ENCODE assay signal across 24 cellular contexts in the genomic region with DNA sequence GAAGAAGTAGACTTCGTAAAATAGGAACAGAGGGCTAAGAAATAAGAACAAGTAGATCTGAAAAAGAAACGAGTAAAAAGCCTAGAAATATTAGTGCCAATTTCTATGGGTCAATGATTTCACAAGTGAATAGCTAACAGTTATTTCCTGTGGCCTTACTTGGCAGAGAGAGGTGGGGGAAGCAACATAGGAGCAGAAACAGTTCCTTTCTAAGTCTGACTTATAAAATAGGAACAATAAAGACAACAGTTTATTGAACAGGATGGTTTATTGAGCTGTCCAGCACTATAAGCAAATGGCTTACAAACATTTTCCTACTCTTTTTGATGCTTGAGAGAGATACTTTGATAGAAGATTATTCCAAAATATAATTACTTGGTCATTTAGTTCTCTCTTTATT. TPM values are rescaled to one million over a fixed set of nuclear protein-coding genes. Genes with fewer than 3 reads are reported as not detected.
DNase-seq lines count a peak whose midpoint lies in the region; ATAC-seq and TF ChIP-seq lines count a peak whose summit lies in the region.
"Had no signal": no experiment of that assay in that cellular context is flagged by ENCODE, and none has a peak within 500 bp of the region (broad histone marks: within the 10 kb centered on the region; RNA-seq: fewer than 3 reads in every experiment).

No MANE protein-coding gene starts in this region.

- POLR2A ChIA-PET in CD8-positive, alpha-beta T cell (lab: Charles Lee) = interaction anchor here (0.6 to 1.0 kb wide), 2 partner anchors 13 to 18 kb away, joined by 3 read pairs; no protein-coding TSS in a partner anchor

- no peaks in the 10 kb centered on the region for H3K9me3 ChIP-seq in CD8-positive, alpha-beta T cell (ENCODE audit: low read length)
- H3K9me3 ChIP-seq: lower lobe of right lung, tibial nerve had no signal

- no peaks in the 10 kb centered on the region for H3K4me1 ChIP-seq in CD8-positive, alpha-beta T cell (ENCODE audit: insufficient read depth, low read length)
- H3K4me1 ChIP-seq: lower lobe of right lung had no signal

- no peak for TF ChIP-seq CTCF in CD8-positive, alpha-beta T cell (IDR thresholded peaks at IDR 0.05)

- H3K27ac ChIP-seq in CD8-positive, alpha-beta T cell (ENCODE audit: low read depth, low read length) = no peak overlapping the region
- H3K27ac ChIP-seq: lower lobe of right lung, tibial nerve had no signal

- no peaks in the 10 kb centered on the region for H3K4me1 Mint-ChIP-seq in activated T-cell treated with anti-CD3 and anti-CD28 coated beads, Interleukin-2, amount 50 U/mL, for 72 hours (ENCODE audit: low read depth)
- H3K4me1 Mint-ChIP-seq in CD8-positive, alpha-beta T cell (ENCODE audit: low read depth) = no peaks in the 10 kb centered on the region
- H3K4me1 Mint-ChIP-seq: CD4-positive, CD25-positive, alpha-beta regulatory T cell; naive B cell; stimulated activated memory B cell treated with anti-CD40 and anti-IgM and Interleukin-4, amounts not matched to agents 10 μg/mL and 1 μg/mL and 100 μg/mL, for 72 hours; T-cell had no signal

- H3K27ac Mint-ChIP-seq in activated T-cell treated with anti-CD3 and anti-CD28 coated beads, Interleukin-2, amount 50 U/mL, for 72 hours = peak overlapping the region; percentile 80
- H3K27ac Mint-ChIP-seq in CD8-positive, alpha-beta T cell = no peak overlapping the region
- H3K27ac Mint-ChIP-seq: activated T-helper 2 cell treated with anti-CD3 and anti-CD28 coated beads, Interferon-gamma antibody, Interleukin-2, Interleukin-4, amounts not matched to agents 10 μg/mL and 5 μg/mL and 100 μg/mL, durations not matched to agents 14 hours and 24 hours and 36 hours; CD4-positive, CD25-positive, alpha-beta regulatory T cell; H9; naive B cell; stimulated activated memory B cell treated with anti-CD40 and anti-IgM and Interleukin-4, amounts not matched to agents 10 μg/mL and 1 μg/mL and 100 μg/mL, for 72 hours; T-cell had no signal

- H3K4me3 ChIP-seq in CD8-positive, alpha-beta T cell (ENCODE audit: low read depth, low read length) = no peak overlapping the region
- H3K4me3 ChIP-seq: lower lobe of right lung, tibial nerve had no signal

- no peaks in the 10 kb centered on the region for H3K9me3 Mint-ChIP-seq in activated T-cell treated with anti-CD3 and anti-CD28 coated beads, Interleukin-2, amount 50 U/mL, for 72 hours
- H3K9me3 Mint-ChIP-seq in CD8-positive, alpha-beta T cell = no peaks in the 10 kb centered on the region
- H3K9me3 Mint-ChIP-seq: activated T-helper 2 cell treated with anti-CD3 and anti-CD28 coated beads, Interferon-gamma antibody, Interleukin-2, Interleukin-4, amounts not matched to agents 10 μg/mL and 5 μg/mL and 100 μg/mL, durations not matched to agents 14 hours and 24 hours and 36 hours; H9; naive B cell; stimulated activated memory B cell treated with anti-CD40 and anti-IgM and Interleukin-4, amounts not matched to agents 10 μg/mL and 1 μg/mL and 100 μg/mL, for 72 hours; T-cell had no signal

- H3K4me3 Mint-ChIP-seq in activated T-cell treated with anti-CD3 and anti-CD28 coated beads, Interleukin-2, amount 50 U/mL, for 72 hours = no peak overlapping the region
- H3K4me3 Mint-ChIP-seq in CD8-positive, alpha-beta T cell = no peak overlapping the region
- H3K4me3 Mint-ChIP-seq: CD4-positive, CD25-positive, alpha-beta regulatory T cell; H9; naive B cell; stimulated activated memory B cell treated with anti-CD40 and anti-IgM and Interleukin-4, amounts not matched to agents 10 μg/mL and 1 μg/mL and 100 μg/mL, for 72 hours; T-cell had no signal

- intact Hi-C loops in CD8-positive, alpha-beta T cell (cut with DNase I, micrococcal nuclease) = no loop called here

- no peaks in the 10 kb centered on the region for H3K36me3 Mint-ChIP-seq in activated T-cell treated with anti-CD3 and anti-CD28 coated beads, Interleukin-2, amount 50 U/mL, for 72 hours (ENCODE audit: insufficient read depth in 2 of 2)
- H3K36me3 Mint-ChIP-seq in CD8-positive, alpha-beta T cell = no peaks in the 10 kb centered on the region
- H3K36me3 Mint-ChIP-seq: CD4-positive, CD25-positive, alpha-beta regulatory T cell; naive B cell; stimulated activated memory B cell treated with anti-CD40 and anti-IgM and Interleukin-4, amounts not matched to agents 10 μg/mL and 1 μg/mL and 100 μg/mL, for 72 hours; T-cell had no signal

- ATAC-seq in activated T-cell treated with anti-CD3 and anti-CD28 coated beads, Interleukin-2, amount 50 U/mL, for 72 hours (replicated peaks in 1 of 2) = no peak
- no peak for ATAC-seq in CD8-positive, alpha-beta T cell
- ATAC-seq: lower lobe of right lung; stimulated activated memory B cell treated with anti-CD40 and anti-IgM and Interleukin-4, amounts not matched to agents 10 μg/mL and 1 μg/mL and 100 μg/mL, for 72 hours; T-cell had no signal

- no peak for DNase-seq in activated T-cell treated with anti-CD3 and anti-CD28 coated beads, Interleukin-2, amount 50 U/mL, for 72 hours
- DNase-seq in activated T-cell treated with anti-CD3 and anti-CD28 coated beads for 4 hours = no peak
- DNase-seq in NOMO-1 (lab: John Stamatoyannopoulos, UW; ENCODE audit: unreplicated experiment in 2 of 2) = peak; percentile 45 to 54
- DNase-seq in fibroblast of gingiva (ENCODE audit: low read depth) = peak; percentile 32
- DNase-seq in CD8-positive, alpha-beta T cell = no peak
- no peak for DNase-seq in HPDE6-E6E7 (ENCODE audit: extremely low spot score)
- no peak for DNase-seq in stimulated activated CD8-positive, alpha-beta memory T cell treated with anti-CD3 and anti-CD28 coated beads, Interleukin-4, amount 100 ng/mL, for 48 hours
- no peak for DNase-seq in NCI-H446 treated with DMSO at 0.1 percent for 48 hours (lab: John Stamatoyannopoulos, UW)
- DNase-seq: activated CD8-positive, alpha-beta memory T cell treated with anti-CD3 and anti-CD28 coated beads for 24 hours; CD4-positive, CD25-positive, alpha-beta regulatory T cell; EL; foreskin melanocyte; H9; lower lobe of right lung; MM.1S; naive B cell; NCI-H187 treated with DMSO at 0.1 percent for 48 hours; NCI-H748 treated with DMSO at 0.1 percent for 48 hours; posterior cingulate gyrus; RPMI8226; T-cell had no signal

- H3K27me3 Mint-ChIP-seq in activated T-cell treated with anti-CD3 and anti-CD28 coated beads, Interleukin-2, amount 50 U/mL, for 72 hours (ENCODE audit: low read depth) = no peaks in the 10 kb centered on the region
- H3K27me3 Mint-ChIP-seq in CD8-positive, alpha-beta T cell (ENCODE audit: low read depth) = peaks cover 2% of the 10 kb centered on the region
- H3K27me3 Mint-ChIP-seq: CD4-positive, CD25-positive, alpha-beta regulatory T cell; naive B cell; stimulated activated memory B cell treated with anti-CD40 and anti-IgM and Interleukin-4, amounts not matched to agents 10 μg/mL and 1 μg/mL and 100 μg/mL, for 72 hours; T-cell had no signal

- CTCF ChIA-PET in CD8-positive, alpha-beta T cell (lab: Charles Lee) = no interaction called here

- H3K27me3 ChIP-seq in CD8-positive, alpha-beta T cell (ENCODE audit: insufficient read depth, low read length) = no peaks in the 10 kb centered on the region
- H3K27me3 ChIP-seq: tibial nerve had no signal

- no peaks in the 10 kb centered on the region for H3K36me3 ChIP-seq in CD8-positive, alpha-beta T cell (ENCODE audit: insufficient read depth, low read length)
- H3K36me3 ChIP-seq: lower lobe of right lung, tibial nerve had no signal

RNA-seq across cellular contexts. Expression of a gene that starts 37.9 kb away (rescaled TPM):
- not detected for total RNA-seq in activated T-cell treated with anti-CD3 and anti-CD28 coated beads, Interleukin-2, amount 50 U/mL, for 72 hours
- total RNA-seq in CD8-positive, alpha-beta T cell = not detected
- total RNA-seq: activated T-helper 2 cell treated with anti-CD3 and anti-CD28 coated beads, Interferon-gamma antibody, Interleukin-2, Interleukin-4, amounts not matched to agents 10 μg/mL and 5 μg/mL and 100 μg/mL, durations not matched to agents 14 hours and 24 hours and 36 hours; CD4-positive, CD25-positive, alpha-beta regulatory T cell; H9; T-cell had no signal

Comparison
In these comparisons a context has a peak if more than half of its experiments do, and no peak if none do; other contexts are left out.
1. DNase-seq: peak in NOMO-1 (2 of 2) and fibroblast of gingiva (single experiment); none in activated T-cell treated with anti-CD3 and anti-CD28 coated beads, Interleukin-2, amount 50 U/mL, for 72 hours (0 of 2), activated T-cell treated with anti-CD3 and anti-CD28 coated beads for 4 hours (single experiment), CD8-positive, alpha-beta T cell (0 of 7), HPDE6-E6E7 (single experiment), stimulated activated CD8-positive, alpha-beta memory T cell treated with anti-CD3 and anti-CD28 coated beads, Interleukin-4, amount 100 ng/mL, for 48 hours (single experiment) and NCI-H446 treated with DMSO at 0.1 percent for 48 hours (single experiment).